In the genomic region with DNA sequence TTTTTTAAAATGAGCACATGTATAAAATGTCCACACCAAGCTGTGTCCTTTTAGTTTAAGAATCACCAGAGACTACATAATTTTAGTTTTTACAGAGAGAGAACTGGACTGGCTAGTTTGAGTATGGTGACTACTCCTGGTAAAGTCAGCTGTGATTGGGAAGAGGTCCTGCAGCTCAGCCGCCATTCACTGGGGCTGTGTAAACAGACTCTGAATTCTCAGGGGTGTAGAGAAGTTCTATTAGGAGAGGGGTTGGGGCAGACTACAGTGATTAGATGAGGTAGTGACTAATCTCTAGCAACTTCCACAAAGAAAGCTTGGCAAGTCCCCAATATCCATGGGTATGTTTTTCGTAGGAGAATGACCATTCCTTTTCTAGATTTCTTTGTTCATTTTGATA, we compare ENCODE assay signal across 1 cellular context.
TF ChIP-seq lines count a peak whose summit lies in the region.

No MANE protein-coding gene starts in this region.

TF ChIP-seq in GM23338, 12 proteins besides CTCF, POLR2A, EP300 and RAD21 (continued from another document):
- TF ChIP-seq, protein P1, sequence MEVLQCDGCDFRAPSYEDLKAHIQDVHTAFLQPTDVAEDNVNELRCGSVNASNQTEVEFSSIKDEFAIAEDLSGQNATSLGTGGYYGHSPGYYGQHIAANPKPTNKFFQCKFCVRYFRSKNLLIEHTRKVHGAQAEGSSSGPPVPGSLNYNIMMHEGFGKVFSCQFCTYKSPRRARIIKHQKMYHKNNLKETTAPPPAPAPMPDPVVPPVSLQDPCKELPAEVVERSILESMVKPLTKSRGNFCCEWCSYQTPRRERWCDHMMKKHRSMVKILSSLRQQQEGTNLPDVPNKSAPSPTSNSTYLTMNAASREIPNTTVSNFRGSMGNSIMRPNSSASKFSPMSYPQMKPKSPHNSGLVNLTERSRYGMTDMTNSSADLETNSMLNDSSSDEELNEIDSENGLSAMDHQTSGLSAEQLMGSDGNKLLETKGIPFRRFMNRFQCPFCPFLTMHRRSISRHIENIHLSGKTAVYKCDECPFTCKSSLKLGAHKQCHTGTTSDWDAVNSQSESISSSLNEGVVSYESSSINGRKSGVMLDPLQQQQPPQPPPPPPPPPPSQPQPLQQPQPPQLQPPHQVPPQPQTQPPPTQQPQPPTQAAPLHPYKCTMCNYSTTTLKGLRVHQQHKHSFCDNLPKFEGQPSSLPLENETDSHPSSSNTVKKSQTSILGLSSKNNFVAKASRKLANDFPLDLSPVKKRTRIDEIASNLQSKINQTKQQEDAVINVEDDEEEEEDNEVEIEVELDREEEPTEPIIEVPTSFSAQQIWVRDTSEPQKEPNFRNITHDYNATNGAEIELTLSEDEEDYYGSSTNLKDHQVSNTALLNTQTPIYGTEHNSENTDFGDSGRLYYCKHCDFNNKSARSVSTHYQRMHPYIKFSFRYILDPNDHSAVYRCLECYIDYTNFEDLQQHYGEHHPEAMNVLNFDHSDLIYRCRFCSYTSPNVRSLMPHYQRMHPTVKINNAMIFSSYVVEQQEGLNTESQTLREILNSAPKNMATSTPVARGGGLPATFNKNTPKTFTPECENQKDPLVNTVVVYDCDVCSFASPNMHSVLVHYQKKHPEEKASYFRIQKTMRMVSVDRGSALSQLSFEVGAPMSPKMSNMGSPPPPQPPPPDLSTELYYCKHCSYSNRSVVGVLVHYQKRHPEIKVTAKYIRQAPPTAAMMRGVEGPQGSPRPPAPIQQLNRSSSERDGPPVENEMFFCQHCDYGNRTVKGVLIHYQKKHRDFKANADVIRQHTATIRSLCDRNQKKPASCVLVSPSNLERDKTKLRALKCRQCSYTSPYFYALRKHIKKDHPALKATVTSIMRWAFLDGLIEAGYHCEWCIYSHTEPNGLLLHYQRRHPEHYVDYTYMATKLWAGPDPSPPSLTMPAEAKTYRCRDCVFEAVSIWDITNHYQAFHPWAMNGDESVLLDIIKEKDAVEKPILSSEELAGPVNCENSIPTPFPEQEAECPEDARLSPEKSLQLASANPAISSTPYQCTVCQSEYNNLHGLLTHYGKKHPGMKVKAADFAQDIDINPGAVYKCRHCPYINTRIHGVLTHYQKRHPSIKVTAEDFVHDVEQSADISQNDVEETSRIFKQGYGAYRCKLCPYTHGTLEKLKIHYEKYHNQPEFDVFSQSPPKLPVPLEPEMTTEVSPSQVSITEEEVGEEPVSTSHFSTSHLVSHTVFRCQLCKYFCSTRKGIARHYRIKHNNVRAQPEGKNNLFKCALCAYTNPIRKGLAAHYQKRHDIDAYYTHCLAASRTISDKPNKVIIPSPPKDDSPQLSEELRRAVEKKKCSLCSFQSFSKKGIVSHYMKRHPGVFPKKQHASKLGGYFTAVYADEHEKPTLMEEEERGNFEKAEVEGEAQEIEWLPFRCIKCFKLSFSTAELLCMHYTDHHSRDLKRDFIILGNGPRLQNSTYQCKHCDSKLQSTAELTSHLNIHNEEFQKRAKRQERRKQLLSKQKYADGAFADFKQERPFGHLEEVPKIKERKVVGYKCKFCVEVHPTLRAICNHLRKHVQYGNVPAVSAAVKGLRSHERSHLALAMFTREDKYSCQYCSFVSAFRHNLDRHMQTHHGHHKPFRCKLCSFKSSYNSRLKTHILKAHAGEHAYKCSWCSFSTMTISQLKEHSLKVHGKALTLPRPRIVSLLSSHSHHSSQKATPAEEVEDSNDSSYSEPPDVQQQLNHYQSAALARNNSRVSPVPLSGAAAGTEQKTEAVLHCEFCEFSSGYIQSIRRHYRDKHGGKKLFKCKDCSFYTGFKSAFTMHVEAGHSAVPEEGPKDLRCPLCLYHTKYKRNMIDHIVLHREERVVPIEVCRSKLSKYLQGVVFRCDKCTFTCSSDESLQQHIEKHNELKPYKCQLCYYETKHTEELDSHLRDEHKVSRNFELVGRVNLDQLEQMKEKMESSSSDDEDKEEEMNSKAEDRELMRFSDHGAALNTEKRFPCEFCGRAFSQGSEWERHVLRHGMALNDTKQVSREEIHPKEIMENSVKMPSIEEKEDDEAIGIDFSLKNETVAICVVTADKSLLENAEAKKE (CRISPR knock-in tag; IDR thresholded peaks at IDR 0.05): no peak
- no peak for TF ChIP-seq JUNB (IDR thresholded peaks at IDR 0.05; ENCODE audit: unreplicated experiment)
- no peak for TF ChIP-seq POLR2AphosphoS5 (IDR thresholded peaks at IDR 0.05; ENCODE audit: low read depth)
- no peak for TF ChIP-seq CREB1 (CRISPR knock-in tag; IDR thresholded peaks at IDR 0.05; ENCODE audit: low read depth)
- no peak for TF ChIP-seq STAT1 (IDR thresholded peaks at IDR 0.05; ENCODE audit: unreplicated experiment)
- TF ChIP-seq, protein P2, sequence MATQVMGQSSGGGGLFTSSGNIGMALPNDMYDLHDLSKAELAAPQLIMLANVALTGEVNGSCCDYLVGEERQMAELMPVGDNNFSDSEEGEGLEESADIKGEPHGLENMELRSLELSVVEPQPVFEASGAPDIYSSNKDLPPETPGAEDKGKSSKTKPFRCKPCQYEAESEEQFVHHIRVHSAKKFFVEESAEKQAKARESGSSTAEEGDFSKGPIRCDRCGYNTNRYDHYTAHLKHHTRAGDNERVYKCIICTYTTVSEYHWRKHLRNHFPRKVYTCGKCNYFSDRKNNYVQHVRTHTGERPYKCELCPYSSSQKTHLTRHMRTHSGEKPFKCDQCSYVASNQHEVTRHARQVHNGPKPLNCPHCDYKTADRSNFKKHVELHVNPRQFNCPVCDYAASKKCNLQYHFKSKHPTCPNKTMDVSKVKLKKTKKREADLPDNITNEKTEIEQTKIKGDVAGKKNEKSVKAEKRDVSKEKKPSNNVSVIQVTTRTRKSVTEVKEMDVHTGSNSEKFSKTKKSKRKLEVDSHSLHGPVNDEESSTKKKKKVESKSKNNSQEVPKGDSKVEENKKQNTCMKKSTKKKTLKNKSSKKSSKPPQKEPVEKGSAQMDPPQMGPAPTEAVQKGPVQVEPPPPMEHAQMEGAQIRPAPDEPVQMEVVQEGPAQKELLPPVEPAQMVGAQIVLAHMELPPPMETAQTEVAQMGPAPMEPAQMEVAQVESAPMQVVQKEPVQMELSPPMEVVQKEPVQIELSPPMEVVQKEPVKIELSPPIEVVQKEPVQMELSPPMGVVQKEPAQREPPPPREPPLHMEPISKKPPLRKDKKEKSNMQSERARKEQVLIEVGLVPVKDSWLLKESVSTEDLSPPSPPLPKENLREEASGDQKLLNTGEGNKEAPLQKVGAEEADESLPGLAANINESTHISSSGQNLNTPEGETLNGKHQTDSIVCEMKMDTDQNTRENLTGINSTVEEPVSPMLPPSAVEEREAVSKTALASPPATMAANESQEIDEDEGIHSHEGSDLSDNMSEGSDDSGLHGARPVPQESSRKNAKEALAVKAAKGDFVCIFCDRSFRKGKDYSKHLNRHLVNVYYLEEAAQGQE (IDR thresholded peaks at IDR 0.05; ENCODE audit: unreplicated experiment): no peak
TF ChIP-seq in GM23338: peak in this region for 0.
